Comparison of ENCODE assay signal across 10 cellular contexts in genomic region chr9:121071356-121071755, GRCh38. TPM values are rescaled to one million over a fixed set of nuclear protein-coding genes. Genes with fewer than 3 reads are reported as not detected.
DNase-seq lines count a peak whose midpoint lies in the region; ATAC-seq and TF ChIP-seq lines count a peak whose summit lies in the region.
"Had no signal": no experiment of that assay in that cellular context is flagged by ENCODE, and none has a peak within 500 bp of the region (broad histone marks: within the 10 kb centered on the region; RNA-seq: fewer than 3 reads in every experiment).

No MANE protein-coding gene starts in this region.

- H2AFZ ChIP-seq in smooth muscle cell (ENCODE audit: low read depth) = peak overlapping the region; percentile 20

- 94% methylated on average over 2 of the region's 2 CpGs for WGBS in smooth muscle cell (ENCODE audit: low lambda C conversion rate)

- no peak for TF ChIP-seq CTCF in choroid plexus epithelial cell (conservative IDR thresholded peaks at IDR 0.05; ENCODE audit: low read depth, low read length)
- TF ChIP-seq CTCF in smooth muscle cell (IDR thresholded peaks at IDR 0.05; ENCODE audit: borderline replicate concordance, insufficient read depth, poor library complexity, severe bottlenecking) = no peak

- POLR2A ChIA-PET in HEK293T (lab: Yijun Ruan, JAX) = no interaction called here

- H3K4me3 ChIP-seq in MG63 (peak overlapping the region; percentile 55), choroid plexus epithelial cell (ENCODE audit: low read depth, low read length) (peak overlapping the region; percentile 48), smooth muscle cell (peak overlapping the region; percentile 27)

- H4K20me1 ChIP-seq in smooth muscle cell (ENCODE audit: low read depth) = no peaks in the 10 kb centered on the region

- H3K9ac ChIP-seq in smooth muscle cell (ENCODE audit: low read depth) = no peak overlapping the region

- H3F3A ChIP-seq in smooth muscle cell (ENCODE audit: low read depth) = no peaks in the 10 kb centered on the region

- no peak overlapping the region for H3K27ac ChIP-seq in smooth muscle cell (ENCODE audit: low read depth)
- H3K27ac ChIP-seq: 22Rv1 had no signal

- CTCF ChIA-PET in HEK293T (lab: Yijun Ruan, JAX) = interaction anchor here (0.6 to 1.0 kb wide), 3 partner anchors 11 to 41 kb away, joined by 3 read pairs; no protein-coding TSS in a partner anchor

- no peak for ATAC-seq in HG03280 (IDR thresholded peaks at IDR 0.05; ENCODE audit: unreplicated experiment)

- H3K27me3 ChIP-seq in MG63 (no peaks in the 10 kb centered on the region), smooth muscle cell (ENCODE audit: low read depth) (peaks cover 9% of the 10 kb centered on the region)

- DNase-seq in DMS53 (lab: John Stamatoyannopoulos, UW) = peak; percentile 40
- no peak for DNase-seq in DMS53 treated with DMSO at 0.1 percent for 48 hours (lab: John Stamatoyannopoulos, UW; ENCODE audit: unreplicated experiment)
- DNase-seq in MG63 = no peak
- no peak for DNase-seq in choroid plexus epithelial cell (ENCODE audit: low read depth)
- DNase-seq in smooth muscle cell (lab: John Stamatoyannopoulos, UW; ENCODE audit: unreplicated experiment) = no peak
- no peak for DNase-seq in hepatic stellate cell (ENCODE audit: low spot score)
- DNase-seq in HEK293T (ENCODE audit: extremely low spot score) = no peak
- DNase-seq: H9 had no signal

- H3K36me3 ChIP-seq in MG63 (no peaks in the 10 kb centered on the region), smooth muscle cell (ENCODE audit: low read depth) (no peaks in the 10 kb centered on the region)

- peaks cover 8% of the 10 kb centered on the region for H3K4me1 ChIP-seq in smooth muscle cell (ENCODE audit: low read depth)

- H3K4me2 ChIP-seq in smooth muscle cell = peak overlapping the region; percentile 60

- H3K79me2 ChIP-seq in smooth muscle cell (ENCODE audit: low read depth) = no peaks in the 10 kb centered on the region

- peaks cover 3% of the 10 kb centered on the region for H3K9me3 ChIP-seq in MG63
- H3K9me3 ChIP-seq in smooth muscle cell (replicated peaks; ENCODE audit: low read depth) = no peaks in the 10 kb centered on the region

TF ChIP-seq in HEK293T, 16 proteins besides CTCF, POLR2A, EP300 and RAD21:
- no peak for TF ChIP-seq FOXA1 (IDR thresholded peaks at IDR 0.05)
- no peak for TF ChIP-seq ARNT (IDR thresholded peaks at IDR 0.05)
- no peak for TF ChIP-seq L3MBTL2 (conservative IDR thresholded peaks at IDR 0.05)
- TF ChIP-seq TARDBP (IDR thresholded peaks at IDR 0.05) = no peak
- TF ChIP-seq, protein P1, sequence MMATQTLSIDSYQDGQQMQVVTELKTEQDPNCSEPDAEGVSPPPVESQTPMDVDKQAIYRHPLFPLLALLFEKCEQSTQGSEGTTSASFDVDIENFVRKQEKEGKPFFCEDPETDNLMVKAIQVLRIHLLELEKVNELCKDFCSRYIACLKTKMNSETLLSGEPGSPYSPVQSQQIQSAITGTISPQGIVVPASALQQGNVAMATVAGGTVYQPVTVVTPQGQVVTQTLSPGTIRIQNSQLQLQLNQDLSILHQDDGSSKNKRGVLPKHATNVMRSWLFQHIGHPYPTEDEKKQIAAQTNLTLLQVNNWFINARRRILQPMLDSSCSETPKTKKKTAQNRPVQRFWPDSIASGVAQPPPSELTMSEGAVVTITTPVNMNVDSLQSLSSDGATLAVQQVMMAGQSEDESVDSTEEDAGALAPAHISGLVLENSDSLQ (IDR thresholded peaks at IDR 0.05) = no peak
- no peak for TF ChIP-seq FOXM1 (IDR thresholded peaks at IDR 0.05; ENCODE audit: borderline replicate concordance)
- TF ChIP-seq BHLHE40 (IDR thresholded peaks at IDR 0.05; ENCODE audit: borderline replicate concordance) = no peak
- TF ChIP-seq ZNF384 (IDR thresholded peaks at IDR 0.05) = no peak
- TF ChIP-seq HDGF (IDR thresholded peaks at IDR 0.05; ENCODE audit: borderline replicate concordance) = no peak
- TF ChIP-seq FOXK2 (IDR thresholded peaks at IDR 0.05) = no peak
- no peak for TF ChIP-seq SUZ12 (IDR thresholded peaks at IDR 0.05)
- no peak for TF ChIP-seq LEF1 (IDR thresholded peaks at IDR 0.05; ENCODE audit: borderline replicate concordance)
- no peak for TF ChIP-seq SP1 (IDR thresholded peaks at IDR 0.05)
- no peak for TF ChIP-seq CTBP1 (IDR thresholded peaks at IDR 0.05; ENCODE audit: borderline replicate concordance)

RNA-seq across cellular contexts. Expression of gene CNTRL, which starts 3.4 kb away (rescaled TPM):
- 0.72 and 2.5 TPM in 2 replicates for total RNA-seq in MG63 (2014; rRNA removed; shearing (Covaris generic); ENCODE audit: low replicate concordance)
- 9.1 and 9.5 TPM in 2 replicates for total RNA-seq in smooth muscle cell
- polyA plus RNA-seq in smooth muscle cell = 2.8 and 3.6 TPM in 2 replicates

RNA-seq across cellular contexts. Expression of gene C5, which starts 21.3 kb away (rescaled TPM):
- 2.4 and 2.7 TPM in 2 replicates for total RNA-seq in MG63 (2014; rRNA removed; shearing (Covaris generic); ENCODE audit: low replicate concordance)
- total RNA-seq in smooth muscle cell = 0.76 and 4.4 TPM in 2 replicates
- polyA plus RNA-seq in smooth muscle cell = 0.19 and 0.57 TPM in 2 replicates
